Comparison of ENCODE assay signal across 1 cellular context in the genomic region with DNA sequence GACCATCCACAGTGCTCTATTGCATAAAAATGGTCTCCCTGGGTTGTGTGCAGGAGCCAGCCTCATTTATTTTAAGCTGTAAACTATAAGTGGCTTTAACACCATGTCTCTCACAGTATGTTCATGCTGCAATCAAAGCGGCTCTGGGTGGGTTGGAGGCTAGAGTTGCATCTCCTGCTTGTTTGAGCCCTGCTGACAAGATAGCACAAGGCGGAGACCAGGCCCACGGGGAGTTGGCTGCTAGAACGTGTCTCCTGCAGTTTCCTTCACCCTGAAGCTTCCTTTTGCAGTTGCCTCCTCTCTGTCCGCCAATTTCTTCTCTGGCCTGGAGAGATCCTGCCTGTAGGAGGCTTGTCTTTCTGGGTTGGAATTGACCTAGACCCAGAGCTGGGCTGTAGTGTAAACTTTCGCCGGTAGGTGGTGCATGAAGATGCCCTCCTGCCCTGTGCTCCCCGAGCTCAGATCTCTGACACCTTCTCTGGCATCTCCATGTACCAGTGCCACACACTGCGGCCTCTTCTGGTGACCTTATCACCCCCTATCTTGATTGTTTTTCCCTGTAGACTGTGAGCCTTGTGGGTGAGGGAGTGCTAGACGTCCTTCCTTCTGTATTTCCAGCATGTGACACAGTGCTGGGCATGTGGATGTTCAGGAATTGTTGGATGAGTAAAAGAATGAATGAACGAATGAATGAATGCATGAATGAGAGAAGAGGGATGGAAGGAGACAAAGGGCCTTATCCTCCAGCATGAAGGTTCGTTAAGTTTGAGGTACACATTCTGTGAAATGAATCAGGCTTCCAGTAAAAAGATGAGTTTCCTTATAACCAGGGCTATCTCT.
A peak's percentile ranks its signal among the peaks of the same experiment; 100 is the strongest.
TF ChIP-seq lines count a peak whose summit lies in the region.

No MANE protein-coding gene starts in this region.

TF ChIP-seq in GM23338, 12 proteins besides CTCF, POLR2A, EP300 and RAD21 (continued from another document):
- TF ChIP-seq, protein P1, sequence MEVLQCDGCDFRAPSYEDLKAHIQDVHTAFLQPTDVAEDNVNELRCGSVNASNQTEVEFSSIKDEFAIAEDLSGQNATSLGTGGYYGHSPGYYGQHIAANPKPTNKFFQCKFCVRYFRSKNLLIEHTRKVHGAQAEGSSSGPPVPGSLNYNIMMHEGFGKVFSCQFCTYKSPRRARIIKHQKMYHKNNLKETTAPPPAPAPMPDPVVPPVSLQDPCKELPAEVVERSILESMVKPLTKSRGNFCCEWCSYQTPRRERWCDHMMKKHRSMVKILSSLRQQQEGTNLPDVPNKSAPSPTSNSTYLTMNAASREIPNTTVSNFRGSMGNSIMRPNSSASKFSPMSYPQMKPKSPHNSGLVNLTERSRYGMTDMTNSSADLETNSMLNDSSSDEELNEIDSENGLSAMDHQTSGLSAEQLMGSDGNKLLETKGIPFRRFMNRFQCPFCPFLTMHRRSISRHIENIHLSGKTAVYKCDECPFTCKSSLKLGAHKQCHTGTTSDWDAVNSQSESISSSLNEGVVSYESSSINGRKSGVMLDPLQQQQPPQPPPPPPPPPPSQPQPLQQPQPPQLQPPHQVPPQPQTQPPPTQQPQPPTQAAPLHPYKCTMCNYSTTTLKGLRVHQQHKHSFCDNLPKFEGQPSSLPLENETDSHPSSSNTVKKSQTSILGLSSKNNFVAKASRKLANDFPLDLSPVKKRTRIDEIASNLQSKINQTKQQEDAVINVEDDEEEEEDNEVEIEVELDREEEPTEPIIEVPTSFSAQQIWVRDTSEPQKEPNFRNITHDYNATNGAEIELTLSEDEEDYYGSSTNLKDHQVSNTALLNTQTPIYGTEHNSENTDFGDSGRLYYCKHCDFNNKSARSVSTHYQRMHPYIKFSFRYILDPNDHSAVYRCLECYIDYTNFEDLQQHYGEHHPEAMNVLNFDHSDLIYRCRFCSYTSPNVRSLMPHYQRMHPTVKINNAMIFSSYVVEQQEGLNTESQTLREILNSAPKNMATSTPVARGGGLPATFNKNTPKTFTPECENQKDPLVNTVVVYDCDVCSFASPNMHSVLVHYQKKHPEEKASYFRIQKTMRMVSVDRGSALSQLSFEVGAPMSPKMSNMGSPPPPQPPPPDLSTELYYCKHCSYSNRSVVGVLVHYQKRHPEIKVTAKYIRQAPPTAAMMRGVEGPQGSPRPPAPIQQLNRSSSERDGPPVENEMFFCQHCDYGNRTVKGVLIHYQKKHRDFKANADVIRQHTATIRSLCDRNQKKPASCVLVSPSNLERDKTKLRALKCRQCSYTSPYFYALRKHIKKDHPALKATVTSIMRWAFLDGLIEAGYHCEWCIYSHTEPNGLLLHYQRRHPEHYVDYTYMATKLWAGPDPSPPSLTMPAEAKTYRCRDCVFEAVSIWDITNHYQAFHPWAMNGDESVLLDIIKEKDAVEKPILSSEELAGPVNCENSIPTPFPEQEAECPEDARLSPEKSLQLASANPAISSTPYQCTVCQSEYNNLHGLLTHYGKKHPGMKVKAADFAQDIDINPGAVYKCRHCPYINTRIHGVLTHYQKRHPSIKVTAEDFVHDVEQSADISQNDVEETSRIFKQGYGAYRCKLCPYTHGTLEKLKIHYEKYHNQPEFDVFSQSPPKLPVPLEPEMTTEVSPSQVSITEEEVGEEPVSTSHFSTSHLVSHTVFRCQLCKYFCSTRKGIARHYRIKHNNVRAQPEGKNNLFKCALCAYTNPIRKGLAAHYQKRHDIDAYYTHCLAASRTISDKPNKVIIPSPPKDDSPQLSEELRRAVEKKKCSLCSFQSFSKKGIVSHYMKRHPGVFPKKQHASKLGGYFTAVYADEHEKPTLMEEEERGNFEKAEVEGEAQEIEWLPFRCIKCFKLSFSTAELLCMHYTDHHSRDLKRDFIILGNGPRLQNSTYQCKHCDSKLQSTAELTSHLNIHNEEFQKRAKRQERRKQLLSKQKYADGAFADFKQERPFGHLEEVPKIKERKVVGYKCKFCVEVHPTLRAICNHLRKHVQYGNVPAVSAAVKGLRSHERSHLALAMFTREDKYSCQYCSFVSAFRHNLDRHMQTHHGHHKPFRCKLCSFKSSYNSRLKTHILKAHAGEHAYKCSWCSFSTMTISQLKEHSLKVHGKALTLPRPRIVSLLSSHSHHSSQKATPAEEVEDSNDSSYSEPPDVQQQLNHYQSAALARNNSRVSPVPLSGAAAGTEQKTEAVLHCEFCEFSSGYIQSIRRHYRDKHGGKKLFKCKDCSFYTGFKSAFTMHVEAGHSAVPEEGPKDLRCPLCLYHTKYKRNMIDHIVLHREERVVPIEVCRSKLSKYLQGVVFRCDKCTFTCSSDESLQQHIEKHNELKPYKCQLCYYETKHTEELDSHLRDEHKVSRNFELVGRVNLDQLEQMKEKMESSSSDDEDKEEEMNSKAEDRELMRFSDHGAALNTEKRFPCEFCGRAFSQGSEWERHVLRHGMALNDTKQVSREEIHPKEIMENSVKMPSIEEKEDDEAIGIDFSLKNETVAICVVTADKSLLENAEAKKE (CRISPR knock-in tag; IDR thresholded peaks at IDR 0.05): peak; percentile 75
- no peak for TF ChIP-seq ZNF331 (CRISPR knock-in tag; IDR thresholded peaks at IDR 0.05; ENCODE audit: low read depth)
- no peak for TF ChIP-seq EZH2 (IDR thresholded peaks at IDR 0.05; ENCODE audit: low read depth, unreplicated experiment)
- TF ChIP-seq EZH2phosphoT487 (IDR thresholded peaks at IDR 0.05; ENCODE audit: unreplicated experiment): no peak
